2 cellular contexts compared by ENCODE assay signal in genomic region chr4:6986067-6986780, GRCh38.
TF ChIP-seq lines count a peak whose summit lies in the region.

No MANE protein-coding gene starts in this region.

TF ChIP-seq in HEK293, 187 proteins besides CTCF, POLR2A, EP300 and RAD21 (continued from another document):
- TF ChIP-seq ZSCAN18 (tag by site-specific recombination; IDR thresholded peaks at IDR 0.05) (no peak), PATZ1 (tag by site-specific recombination; IDR thresholded peaks at IDR 0.05) (0 out of 2 replicates have a peak, but pooled peaks have one; percentile 40), ZNF341 (tag by site-specific recombination; IDR thresholded peaks at IDR 0.05; ENCODE audit: low read depth) (peak; percentile 54; the same call in 1 of the 2 replicates), REST (tag by site-specific recombination; IDR thresholded peaks at IDR 0.05) (peak; percentile 66)
TF ChIP-seq in HEK293: peak in this region for 9.

TF ChIP-seq in HepG2, 621 proteins besides CTCF, POLR2A, EP300 and RAD21 (continued from another document and continues in another):
- no peak for TF ChIP-seq ZNF503 (CRISPR knock-in tag; IDR thresholded peaks at IDR 0.05)
- TF ChIP-seq XBP1 (CRISPR knock-in tag; IDR thresholded peaks at IDR 0.05) = 0 out of 2 replicates have a peak, but pooled peaks have one; percentile 18
- 0 out of 2 replicates have a peak, but pooled peaks have one; percentile 41 for TF ChIP-seq ZBTB37 (CRISPR knock-in tag; IDR thresholded peaks at IDR 0.05)
- no peak for TF ChIP-seq XRCC5 (optimal IDR thresholded peaks at IDR 0.05; ENCODE audit: low read length)
- TF ChIP-seq NAIF1 (CRISPR knock-in tag; IDR thresholded peaks at IDR 0.05; ENCODE audit: borderline replicate concordance) = 0 out of 2 replicates have a peak, but pooled peaks have one; percentile 56
- peak; percentile 24; the same call in 1 of the 2 replicates for TF ChIP-seq ZFP36L1 (CRISPR knock-in tag; IDR thresholded peaks at IDR 0.05)
- TF ChIP-seq DMAP1 (CRISPR knock-in tag; IDR thresholded peaks at IDR 0.05) = no peak
- no peak for TF ChIP-seq HHEX (CRISPR knock-in tag; IDR thresholded peaks at IDR 0.05)
- TF ChIP-seq SNAI1 (CRISPR knock-in tag; IDR thresholded peaks at IDR 0.05; ENCODE audit: borderline replicate concordance) = peak; percentile 33; the same call in 1 of the 2 replicates
- TF ChIP-seq MED1 (CRISPR knock-in tag; IDR thresholded peaks at IDR 0.05) = peak; percentile 26; the same call in 1 of the 2 replicates
- no peak for TF ChIP-seq ZNF326 (CRISPR knock-in tag; IDR thresholded peaks at IDR 0.05; ENCODE audit: borderline replicate concordance)
- TF ChIP-seq KDM6A (CRISPR knock-in tag; IDR thresholded peaks at IDR 0.05; ENCODE audit: low read depth) = no peak
- TF ChIP-seq PRDM10 (CRISPR knock-in tag; IDR thresholded peaks at IDR 0.05; ENCODE audit: low read depth) = no peak
- peak; percentile 22 for TF ChIP-seq SKI (IDR thresholded peaks at IDR 0.05; ENCODE audit: partially characterized antibody)
- TF ChIP-seq ZNF790 (CRISPR knock-in tag; IDR thresholded peaks at IDR 0.05; ENCODE audit: borderline replicate concordance) = no peak
- TF ChIP-seq HNRNPH1 (optimal IDR thresholded peaks at IDR 0.05; ENCODE audit: low read depth, low read length) = no peak
- TF ChIP-seq MTF2 (CRISPR knock-in tag; IDR thresholded peaks at IDR 0.05; ENCODE audit: borderline replicate concordance) = no peak
- 0 out of 2 replicates have a peak, but pooled peaks have one; percentile 20 for TF ChIP-seq ZBTB20 (CRISPR knock-in tag; IDR thresholded peaks at IDR 0.05; ENCODE audit: borderline replicate concordance, low read depth)
- no peak for TF ChIP-seq THYN1 (CRISPR knock-in tag; IDR thresholded peaks at IDR 0.05; ENCODE audit: borderline replicate concordance, low read depth)
- TF ChIP-seq E2F1 (CRISPR knock-in tag; IDR thresholded peaks at IDR 0.05) = 0 out of 2 replicates have a peak, but pooled peaks have one; percentile 17
- no peak for TF ChIP-seq TOE1 (CRISPR knock-in tag; IDR thresholded peaks at IDR 0.05)
- no peak for TF ChIP-seq CBX5 (CRISPR knock-in tag; IDR thresholded peaks at IDR 0.05; ENCODE audit: borderline replicate concordance)
- 0 out of 2 replicates have a peak, but pooled peaks have one; percentile 30 for TF ChIP-seq KLF6 (CRISPR knock-in tag; IDR thresholded peaks at IDR 0.05)
- peak; percentile 15; the same call in 1 of the 2 replicates for TF ChIP-seq ZNF350 (CRISPR knock-in tag; IDR thresholded peaks at IDR 0.05; ENCODE audit: borderline replicate concordance, low read depth)
- no peak for TF ChIP-seq SCMH1 (CRISPR knock-in tag; IDR thresholded peaks at IDR 0.05; ENCODE audit: borderline replicate concordance)
- TF ChIP-seq ZNF530 (CRISPR knock-in tag; IDR thresholded peaks at IDR 0.05; ENCODE audit: low read depth) = no peak
- TF ChIP-seq SSRP1 (CRISPR knock-in tag; IDR thresholded peaks at IDR 0.05) = no peak
- 0 out of 2 replicates have a peak, but pooled peaks have one; percentile 65 for TF ChIP-seq ZNF777 (CRISPR knock-in tag; IDR thresholded peaks at IDR 0.05)
- TF ChIP-seq ZNF574 (CRISPR knock-in tag; IDR thresholded peaks at IDR 0.05) = 0 out of 2 replicates have a peak, but pooled peaks have one; percentile 0
- no peak for TF ChIP-seq NR2F6 (IDR thresholded peaks at IDR 0.05)
- no peak for TF ChIP-seq NR2F6 (CRISPR knock-in tag; IDR thresholded peaks at IDR 0.05)
- TF ChIP-seq RELA (CRISPR knock-in tag; IDR thresholded peaks at IDR 0.05) = no peak
- peak; percentile 14; the same call in 1 of the 2 replicates for TF ChIP-seq HNF4A (CRISPR knock-in tag; IDR thresholded peaks at IDR 0.05)
- TF ChIP-seq HMGXB4 (CRISPR knock-in tag; IDR thresholded peaks at IDR 0.05; ENCODE audit: borderline replicate concordance in 1 of 2, low read depth in 1 of 2) = peak in 1 of 2 experiments; percentile 9; a peak in 1 of 4 replicates
- TF ChIP-seq AGO2 (optimal IDR thresholded peaks at IDR 0.05; ENCODE audit: low read depth, low read length) = no peak
- no peak for TF ChIP-seq ZNF670 (CRISPR knock-in tag; IDR thresholded peaks at IDR 0.05; ENCODE audit: borderline replicate concordance)
- no peak for TF ChIP-seq PBX3 (CRISPR knock-in tag; IDR thresholded peaks at IDR 0.05; ENCODE audit: borderline replicate concordance)
- TF ChIP-seq DNMT3B (CRISPR knock-in tag; conservative IDR thresholded peaks at IDR 0.05) = 0 out of 2 replicates have a peak, but pooled peaks have one; percentile 25
- no peak; the same call in 1 of the 2 replicates for TF ChIP-seq ZNF564 (CRISPR knock-in tag; IDR thresholded peaks at IDR 0.05)
- 0 out of 2 replicates have a peak, but pooled peaks have one; percentile 11 for TF ChIP-seq ZNF800 (CRISPR knock-in tag; IDR thresholded peaks at IDR 0.05)
